1 cellular context compared by ENCODE assay signal in genomic region chr17:48671697-48672171, GRCh38.
TF ChIP-seq lines count a peak whose summit lies in the region.

No MANE protein-coding gene starts in this region.

TF ChIP-seq in HepG2, 621 proteins besides CTCF, POLR2A, EP300 and RAD21 (continued from another document and continues in another):
- no peak for TF ChIP-seq SALL2 (CRISPR knock-in tag; IDR thresholded peaks at IDR 0.05)
- no peak for TF ChIP-seq ZBTB38 (CRISPR knock-in tag; IDR thresholded peaks at IDR 0.05)
- TF ChIP-seq KAT8 (CRISPR knock-in tag; IDR thresholded peaks at IDR 0.05), result peak; percentile 43; the same call in 1 of the 2 replicates
- TF ChIP-seq ATF1 (CRISPR knock-in tag; IDR thresholded peaks at IDR 0.05), result no peak
- no peak for TF ChIP-seq BCLAF1 (IDR thresholded peaks at IDR 0.05)
- TF ChIP-seq TOPORS (CRISPR knock-in tag; IDR thresholded peaks at IDR 0.05), result no peak
- TF ChIP-seq HNF1B (CRISPR knock-in tag; IDR thresholded peaks at IDR 0.05), result no peak
- TF ChIP-seq ZBTB33 (CRISPR knock-in tag; IDR thresholded peaks at IDR 0.05), result no peak
- TF ChIP-seq HNRNPL (IDR thresholded peaks at IDR 0.05; ENCODE audit: low read depth, low read length), result no peak
- no peak for TF ChIP-seq TRIM22 (IDR thresholded peaks at IDR 0.05)
- TF ChIP-seq ARNTL (CRISPR knock-in tag; IDR thresholded peaks at IDR 0.05), result no peak
- TF ChIP-seq ZFP90 (CRISPR knock-in tag; IDR thresholded peaks at IDR 0.05; ENCODE audit: borderline replicate concordance), result no peak
- TF ChIP-seq RARG (CRISPR knock-in tag; IDR thresholded peaks at IDR 0.05; ENCODE audit: low read depth), result no peak
- TF ChIP-seq SKI (IDR thresholded peaks at IDR 0.05; ENCODE audit: partially characterized antibody), result no peak
- no peak for TF ChIP-seq TBP (CRISPR knock-in tag; IDR thresholded peaks at IDR 0.05)
- TF ChIP-seq ATM (IDR thresholded peaks at IDR 0.05; ENCODE audit: borderline replicate concordance), result no peak
- TF ChIP-seq NKX3-1 (CRISPR knock-in tag; IDR thresholded peaks at IDR 0.05), result no peak
- TF ChIP-seq FLYWCH1 (CRISPR knock-in tag; IDR thresholded peaks at IDR 0.05), result no peak
- TF ChIP-seq HOXA7 (CRISPR knock-in tag; IDR thresholded peaks at IDR 0.05), result no peak
- no peak for TF ChIP-seq ZNF343 (CRISPR knock-in tag; IDR thresholded peaks at IDR 0.05)
- no peak for TF ChIP-seq ZNF740 (CRISPR knock-in tag; IDR thresholded peaks at IDR 0.05)
- TF ChIP-seq REPIN1 (CRISPR knock-in tag; IDR thresholded peaks at IDR 0.05; ENCODE audit: borderline replicate concordance, low read depth), result no peak
- no peak for TF ChIP-seq ZNF629 (CRISPR knock-in tag; conservative IDR thresholded peaks at IDR 0.05)
- TF ChIP-seq ZBTB3 (CRISPR knock-in tag; IDR thresholded peaks at IDR 0.05; ENCODE audit: borderline replicate concordance, low read depth), result no peak
- no peak for TF ChIP-seq IKZF1 (IDR thresholded peaks at IDR 0.05)
- TF ChIP-seq ISX (CRISPR knock-in tag; conservative IDR thresholded peaks at IDR 0.05), result no peak
- no peak for TF ChIP-seq ONECUT2 (CRISPR knock-in tag; IDR thresholded peaks at IDR 0.05)
- TF ChIP-seq THAP11 (CRISPR knock-in tag; IDR thresholded peaks at IDR 0.05), result 0 out of 2 replicates have a peak, but pooled peaks have one; percentile 33
- no peak for TF ChIP-seq ZBTB1 (CRISPR knock-in tag; IDR thresholded peaks at IDR 0.05; ENCODE audit: borderline replicate concordance)
- no peak for TF ChIP-seq DRAP1 (CRISPR knock-in tag; IDR thresholded peaks at IDR 0.05)
- TF ChIP-seq USF2 (IDR thresholded peaks at IDR 0.05; ENCODE audit: low read depth, low read length), result no peak
- TF ChIP-seq USF2 (CRISPR knock-in tag; IDR thresholded peaks at IDR 0.05; ENCODE audit: borderline replicate concordance), result no peak
- TF ChIP-seq ZNF282 (IDR thresholded peaks at IDR 0.05; ENCODE audit: partially characterized antibody), result no peak
- no peak for TF ChIP-seq ZBTB49 (CRISPR knock-in tag; IDR thresholded peaks at IDR 0.05; ENCODE audit: borderline replicate concordance)
- TF ChIP-seq SOX5 (CRISPR knock-in tag; IDR thresholded peaks at IDR 0.05; ENCODE audit: borderline replicate concordance), result no peak
- peak; percentile 60 for TF ChIP-seq SMC3 (IDR thresholded peaks at IDR 0.05; ENCODE audit: low read length)
- no peak for TF ChIP-seq ZNF205 (CRISPR knock-in tag; IDR thresholded peaks at IDR 0.05)
- TF ChIP-seq ZNF510 (CRISPR knock-in tag; IDR thresholded peaks at IDR 0.05; ENCODE audit: low read depth), result no peak
- TF ChIP-seq MNT (IDR thresholded peaks at IDR 0.05), result no peak
- 0 out of 3 replicates have a peak, but pooled peaks have one; percentile 25 for TF ChIP-seq MXI1 (IDR thresholded peaks at IDR 0.05; ENCODE audit: borderline replicate concordance, low read depth, low read length)
- TF ChIP-seq ZNF790 (CRISPR knock-in tag; IDR thresholded peaks at IDR 0.05; ENCODE audit: borderline replicate concordance), result no peak
- TF ChIP-seq CBFB (CRISPR knock-in tag; IDR thresholded peaks at IDR 0.05), result no peak
- TF ChIP-seq TBX2 (CRISPR knock-in tag; IDR thresholded peaks at IDR 0.05; ENCODE audit: borderline replicate concordance), result no peak
